In the genomic region with DNA sequence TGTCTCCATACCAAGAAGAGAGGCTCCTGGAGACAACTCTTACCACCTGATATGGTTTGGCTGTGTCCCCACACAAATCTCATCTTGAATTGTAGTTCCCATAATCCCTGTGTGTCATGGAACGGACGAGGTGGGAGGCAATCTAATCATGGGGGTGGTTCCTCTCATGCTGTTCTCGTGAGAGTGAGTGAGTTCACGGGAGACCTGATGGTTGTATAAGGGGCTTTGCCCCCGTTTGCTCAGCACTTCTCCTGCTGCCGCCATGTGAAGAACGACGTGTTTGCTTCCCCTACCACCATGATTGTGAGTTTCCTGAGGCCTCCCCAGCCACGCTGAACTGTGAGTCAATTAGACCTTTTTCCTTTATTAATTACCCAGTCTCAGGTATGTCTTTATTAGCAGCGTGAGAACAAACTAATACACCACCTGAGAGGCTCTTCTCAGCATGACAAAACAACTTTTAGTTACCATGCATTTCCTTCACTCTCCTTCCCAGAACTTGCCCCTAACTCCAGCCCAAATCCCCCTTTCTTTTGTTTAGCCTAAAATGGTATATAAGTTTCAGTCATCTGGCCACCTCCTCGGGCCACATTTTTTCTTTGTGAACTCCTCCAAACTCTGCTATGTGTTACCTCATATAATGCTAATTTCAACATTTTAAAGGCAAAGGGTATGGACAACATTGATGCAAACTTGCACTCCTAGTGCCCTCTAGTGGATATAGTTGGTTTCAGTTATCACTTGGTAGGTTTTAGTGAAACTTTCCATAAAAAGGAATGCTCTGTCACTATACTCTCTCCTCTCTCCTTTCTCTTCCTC, we compare ENCODE assay signal across 8 cellular contexts. TPM values are rescaled to one million over a fixed set of nuclear protein-coding genes. Genes with fewer than 3 reads are reported as not detected.
A peak's percentile ranks its signal among the peaks of the same experiment; 100 is the strongest.
DNase-seq lines count a peak whose midpoint lies in the region; ATAC-seq and TF ChIP-seq lines count a peak whose summit lies in the region.

No MANE protein-coding gene starts in this region.

- peak overlapping the region; percentile 51 for H3K27ac Mint-ChIP-seq in neural progenitor cell
- no peak overlapping the region for H3K27ac Mint-ChIP-seq in activated T-helper 2 cell treated with anti-CD3 and anti-CD28 coated beads, Interferon-gamma antibody, Interleukin-2, Interleukin-4, amounts not matched to agents 10 μg/mL and 5 μg/mL and 100 μg/mL, durations not matched to agents 14 hours and 24 hours and 36 hours

- H3K4me3 Mint-ChIP-seq in neural progenitor cell: no peak overlapping the region
- no peak overlapping the region for H3K4me3 Mint-ChIP-seq in activated T-helper 2 cell treated with anti-CD3 and anti-CD28 coated beads, Interferon-gamma antibody, Interleukin-2, Interleukin-4, amounts not matched to agents 10 μg/mL and 5 μg/mL and 100 μg/mL, durations not matched to agents 14 hours and 24 hours and 36 hours (ENCODE audit: low read depth)

- H4K20me1 ChIP-seq in neural progenitor cell (ENCODE audit: low read depth): no peaks in the 10 kb centered on the region

- intact Hi-C loops in esophagus squamous epithelium (cut with DNase I): loop anchor here (5.0 to 10.0 kb wide), 2 partner anchors 77 to 265 kb away; no protein-coding TSS in a partner anchor
- intact Hi-C loops in activated T-helper 2 cell treated with anti-CD3 and anti-CD28 coated beads, Interferon-gamma antibody, Interleukin-2, Interleukin-4, amounts not matched to agents 10 μg/mL and 5 μg/mL and 100 μg/mL, durations not matched to agents 14 hours and 24 hours and 36 hours (cut with micrococcal nuclease): loop anchor here (1.0 to 5.0 kb wide), 3 partner anchors 78 to 262 kb away; no protein-coding TSS in a partner anchor

- H3F3A ChIP-seq in neural progenitor cell (ENCODE audit: low read depth): no peaks in the 10 kb centered on the region

- ATAC-seq in GM21576 (IDR thresholded peaks at IDR 0.05; ENCODE audit: unreplicated experiment): peak; percentile 75
- peak; percentile 82 for ATAC-seq in RWPE2 (ENCODE audit: low read depth)

- no peaks in the 10 kb centered on the region for H3K4me1 ChIP-seq in RWPE2 (ENCODE audit: insufficient read depth, poor library complexity, severe bottlenecking)
- H3K4me1 ChIP-seq in esophagus squamous epithelium: peaks cover 0 to 7% (median 0%) of the 10 kb centered on the region in 3 donors
- no peaks in the 10 kb centered on the region for H3K4me1 ChIP-seq in neural progenitor cell

- peak overlapping the region; percentile 61 for H2AFZ ChIP-seq in neural progenitor cell (replicated peaks)

- TF ChIP-seq CTCF in LNCaP clone FGC (IDR thresholded peaks at IDR 0.05; ENCODE audit: control insufficient read depth, extremely low read depth, insufficient read depth) (peak; percentile 76), RWPE2 (IDR thresholded peaks at IDR 0.05; ENCODE audit: poor library complexity, severe bottlenecking) (peak; percentile 90), esophagus squamous epithelium (IDR thresholded peaks at IDR 0.05) (peak; percentile 43 to 80 (median 57)), neural progenitor cell (IDR thresholded peaks at IDR 0.05) (peak; percentile 85)

- peak; percentile 57 for DNase-seq in NCI-H1105 treated with DMSO at 0.1 percent for 48 hours (lab: John Stamatoyannopoulos, UW)
- no peak for DNase-seq in NCI-H1105 (lab: John Stamatoyannopoulos, UW)
- peak; percentile 17 for DNase-seq in LNCaP clone FGC (ENCODE audit: low read depth)
- DNase-seq in RWPE2 (ENCODE audit: low spot score): no peak
- DNase-seq in esophagus squamous epithelium (lab: John Stamatoyannopoulos, UW): no peak
- DNase-seq in neural progenitor cell (ENCODE audit: low spot score): peak; percentile 70
- no peak for DNase-seq in activated T-helper 2 cell treated with anti-CD3 and anti-CD28 coated beads, Interferon-gamma antibody, Interleukin-2, Interleukin-4, amounts not matched to agents 10 μg/mL and 5 μg/mL and 100 μg/mL, durations not matched to agents 14 hours and 24 hours and 36 hours (ENCODE audit: low spot score)

- H3K36me3 ChIP-seq in RWPE2 (ENCODE audit: low read depth): no peaks in the 10 kb centered on the region
- no peaks in the 10 kb centered on the region for H3K36me3 ChIP-seq in esophagus squamous epithelium
- H3K36me3 ChIP-seq in neural progenitor cell: no peaks in the 10 kb centered on the region

- no peak overlapping the region for H3K4me2 ChIP-seq in neural progenitor cell

- no peaks in the 10 kb centered on the region for H3K9me3 Mint-ChIP-seq in neural progenitor cell
- H3K9me3 Mint-ChIP-seq in activated T-helper 2 cell treated with anti-CD3 and anti-CD28 coated beads, Interferon-gamma antibody, Interleukin-2, Interleukin-4, amounts not matched to agents 10 μg/mL and 5 μg/mL and 100 μg/mL, durations not matched to agents 14 hours and 24 hours and 36 hours: no peaks in the 10 kb centered on the region

- no peaks in the 10 kb centered on the region for H3K36me3 Mint-ChIP-seq in neural progenitor cell
- H3K36me3 Mint-ChIP-seq in activated T-helper 2 cell treated with anti-CD3 and anti-CD28 coated beads, Interferon-gamma antibody, Interleukin-2, Interleukin-4, amounts not matched to agents 10 μg/mL and 5 μg/mL and 100 μg/mL, durations not matched to agents 14 hours and 24 hours and 36 hours (ENCODE audit: low read depth): no peaks in the 10 kb centered on the region

- H3K27ac ChIP-seq in RWPE2 (ENCODE audit: poor library complexity, severe bottlenecking): no peak overlapping the region
- no peak overlapping the region for H3K27ac ChIP-seq in esophagus squamous epithelium
- no peak overlapping the region for H3K27ac ChIP-seq in neural progenitor cell

- TF ChIP-seq POLR2A in esophagus squamous epithelium (IDR thresholded peaks at IDR 0.05): no peak

- H3K9ac ChIP-seq in neural progenitor cell: no peak overlapping the region

- no peaks in the 10 kb centered on the region for H3K79me2 ChIP-seq in neural progenitor cell (ENCODE audit: low read depth)

- H3K9me3 ChIP-seq in RWPE2 (ENCODE audit: severe bottlenecking): no peaks in the 10 kb centered on the region
- no peaks in the 10 kb centered on the region for H3K9me3 ChIP-seq in esophagus squamous epithelium
- H3K9me3 ChIP-seq in neural progenitor cell (ENCODE audit: low read depth): no peaks in the 10 kb centered on the region

- WGBS in esophagus squamous epithelium, 2 donors: 59 to 69% methylated on average over 11 of the region's 11 CpGs

- H3K4me3 ChIP-seq in LNCaP clone FGC (ENCODE audit: low read depth, low read length) (no peak overlapping the region), RWPE2 (ENCODE audit: severe bottlenecking) (no peak overlapping the region), esophagus squamous epithelium (no peak overlapping the region), neural progenitor cell (no peak overlapping the region)

- H3K4me1 Mint-ChIP-seq in neural progenitor cell: peaks cover 3% of the 10 kb centered on the region
- H3K4me1 Mint-ChIP-seq in activated T-helper 2 cell treated with anti-CD3 and anti-CD28 coated beads, Interferon-gamma antibody, Interleukin-2, Interleukin-4, amounts not matched to agents 10 μg/mL and 5 μg/mL and 100 μg/mL, durations not matched to agents 14 hours and 24 hours and 36 hours (ENCODE audit: low read depth): no peaks in the 10 kb centered on the region

- H3K27me3 ChIP-seq in RWPE2 (ENCODE audit: insufficient read depth, poor library complexity, severe bottlenecking): no peaks in the 10 kb centered on the region
- no peaks in the 10 kb centered on the region for H3K27me3 ChIP-seq in esophagus squamous epithelium
- H3K27me3 ChIP-seq in neural progenitor cell: no peaks in the 10 kb centered on the region

- peaks cover 2% of the 10 kb centered on the region for H3K27me3 Mint-ChIP-seq in neural progenitor cell (ENCODE audit: insufficient read depth, low read depth)
- H3K27me3 Mint-ChIP-seq in activated T-helper 2 cell treated with anti-CD3 and anti-CD28 coated beads, Interferon-gamma antibody, Interleukin-2, Interleukin-4, amounts not matched to agents 10 μg/mL and 5 μg/mL and 100 μg/mL, durations not matched to agents 14 hours and 24 hours and 36 hours (ENCODE audit: low read depth): peaks cover 8% of the 10 kb centered on the region

RNA-seq across cellular contexts. Expression of gene SLC25A52, which starts 58.6 kb away (rescaled TPM):
- not detected for total RNA-seq in esophagus squamous epithelium
- not detected in 2 replicates for total RNA-seq in neural progenitor cell (ENCODE audit: low replicate concordance)
- not detected in 2 replicates for total RNA-seq in activated T-helper 2 cell treated with anti-CD3 and anti-CD28 coated beads, Interferon-gamma antibody, Interleukin-2, Interleukin-4, amounts not matched to agents 10 μg/mL and 5 μg/mL and 100 μg/mL, durations not matched to agents 14 hours and 24 hours and 36 hours

Comparison
In these comparisons a context has a peak if more than half of its experiments do, and no peak if none do; other contexts are left out.
1. DNase-seq: peak in NCI-H1105 treated with DMSO at 0.1 percent for 48 hours (single experiment), LNCaP clone FGC (single experiment) and neural progenitor cell (single experiment); none in NCI-H1105 (single experiment), RWPE2 (single experiment), esophagus squamous epithelium (single experiment) and activated T-helper 2 cell treated with anti-CD3 and anti-CD28 coated beads, Interferon-gamma antibody, Interleukin-2, Interleukin-4, amounts not matched to agents 10 μg/mL and 5 μg/mL and 100 μg/mL, durations not matched to agents 14 hours and 24 hours and 36 hours (single experiment).
2. Peak in every context shown above with its lines, with median percentiles within 50 percentile points of each other: CTCF ChIP-seq.